In genomic region chr16:80971814-80972213, GRCh38 we compare ENCODE assay signal across 1 cellular context.
TF ChIP-seq lines count a peak whose summit lies in the region.

No MANE protein-coding gene starts in this region.

TF ChIP-seq in GM23338, 12 proteins besides CTCF, POLR2A, EP300 and RAD21 (continued from another document):
- no peak for TF ChIP-seq REST (IDR thresholded peaks at IDR 0.05; ENCODE audit: unreplicated experiment)
